8 cellular contexts compared by ENCODE assay signal in the genomic region with DNA sequence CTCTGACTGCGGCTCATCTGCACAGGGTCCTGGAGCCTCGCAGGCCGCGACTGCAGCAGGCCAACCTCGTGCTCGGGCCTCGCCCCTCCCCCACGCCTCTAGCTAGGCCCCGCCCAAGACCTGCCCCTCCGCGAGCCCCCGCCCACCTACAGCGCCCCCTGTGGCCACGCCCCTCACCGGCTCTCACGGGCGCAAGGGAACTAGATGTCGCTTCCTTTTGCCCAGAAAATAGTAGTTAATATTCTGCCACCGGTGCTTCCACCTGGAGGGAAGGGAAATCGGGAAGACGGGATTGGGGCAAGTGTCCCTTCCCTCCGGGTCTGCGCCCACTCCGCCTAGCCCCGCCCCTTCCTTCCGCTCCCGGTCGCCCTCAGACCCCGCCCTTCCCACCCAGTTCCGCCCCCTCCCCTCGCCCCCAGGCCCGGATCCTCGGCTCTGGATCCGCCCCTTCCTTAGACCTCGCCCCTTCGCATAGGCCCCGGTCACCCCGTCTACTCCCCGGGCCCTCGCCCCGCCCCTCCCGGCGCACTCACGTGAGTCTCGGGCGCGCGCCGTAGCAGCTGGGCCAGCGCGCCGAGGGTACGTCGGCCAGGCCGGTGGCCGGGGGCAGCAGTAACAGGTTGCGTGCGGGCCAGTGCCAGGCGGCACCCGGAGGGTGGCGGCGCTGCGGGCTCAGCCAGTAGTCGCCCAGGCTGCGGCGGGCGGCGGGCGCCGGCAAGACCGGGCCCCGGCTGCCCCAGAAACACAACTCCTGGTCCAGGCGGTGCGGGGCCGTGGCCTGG. TPM values are rescaled to one million over a fixed set of nuclear protein-coding genes. Genes with fewer than 3 reads are reported as not detected.
A peak's percentile ranks its signal among the peaks of the same experiment; 100 is the strongest.
DNase-seq lines count a peak whose midpoint lies in the region; ATAC-seq and TF ChIP-seq lines count a peak whose summit lies in the region.

No MANE protein-coding gene starts in this region.

- H2AFZ ChIP-seq in hepatocyte: peak overlapping the region; percentile 94

- WGBS in hepatocyte (ENCODE audit: low lambda C conversion rate, missing lambda C conversion rate): 2% methylated on average over 43 of the region's 75 CpGs
- 2% methylated on average over 70 to 75 of the region's 75 CpGs for WGBS in aorta, 2 donors

- DNase-seq in NCI-H1694 treated with DMSO at 0.1 percent for 48 hours (lab: John Stamatoyannopoulos, UW): peak; percentile 71
- DNase-seq in T-helper 2 cell: peak; percentile 82 to 95 (median 89)
- peak; percentile 76 to 97 for DNase-seq in ascending aorta (ENCODE audit: low spot score in 2 of 2)
- DNase-seq in hepatocyte (ENCODE audit: low spot score): peak; percentile 98
- DNase-seq in renal cortical epithelial cell (ENCODE audit: low read depth): peak; percentile 69
- peak; percentile 96 to 98 for DNase-seq in aorta

- H3K4me3 ChIP-seq in ascending aorta (peak overlapping the region; percentile 76 to 82), hepatocyte (peak overlapping the region; percentile 69), aorta (ENCODE audit: low read length in 2 of 2) (peak overlapping the region; percentile 61 to 62)

- no peaks in the 10 kb centered on the region for H3K9me2 ChIP-seq in hepatocyte (replicated peaks; ENCODE audit: insufficient read depth)

- H3K4me1 ChIP-seq in ascending aorta (peaks cover 12 to 29% of the 10 kb centered on the region in 2 donors), hepatocyte (ENCODE audit: insufficient read depth) (peaks cover 23% of the 10 kb centered on the region), aorta (ENCODE audit: control insufficient read depth in 1 of 2, insufficient read depth in 2 of 2, low read length in 2 of 2) (no peaks in the 10 kb centered on the region)

- no peaks in the 10 kb centered on the region for H3K9me3 ChIP-seq in ascending aorta
- no peaks in the 10 kb centered on the region for H3K9me3 ChIP-seq in hepatocyte (ENCODE audit: low read depth)
- no peaks in the 10 kb centered on the region for H3K9me3 ChIP-seq in aorta (ENCODE audit: control insufficient read depth, low read length)

- H3K36me3 ChIP-seq in ascending aorta: no peaks in the 10 kb centered on the region
- H3K36me3 ChIP-seq in hepatocyte (replicated peaks; ENCODE audit: insufficient read depth, low read depth): no peaks in the 10 kb centered on the region
- H3K36me3 ChIP-seq in aorta (ENCODE audit: control insufficient read depth in 1 of 2, insufficient read depth in 2 of 2, low read length in 1 of 2): no peaks in the 10 kb centered on the region

- peak; percentile 58 to 78 (median 59) for TF ChIP-seq CTCF in ascending aorta (IDR thresholded peaks at IDR 0.05)
- TF ChIP-seq CTCF in hepatocyte (IDR thresholded peaks at IDR 0.05; ENCODE audit: poor library complexity): peak; percentile 89

- no peaks in the 10 kb centered on the region for H4K20me1 ChIP-seq in hepatocyte (ENCODE audit: insufficient read depth, poor library complexity, severe bottlenecking)

- peak overlapping the region; percentile 95 for H3K4me2 ChIP-seq in hepatocyte

- H3K27me3 ChIP-seq in ascending aorta (no peaks in the 10 kb centered on the region), hepatocyte (no peaks in the 10 kb centered on the region), aorta (ENCODE audit: control insufficient read depth in 1 of 2, insufficient read depth in 2 of 2, low read length in 1 of 2) (no peaks in the 10 kb centered on the region)

- peaks cover 12% of the 10 kb centered on the region for H3K79me2 ChIP-seq in hepatocyte

- peak; percentile 90 for ATAC-seq in GM18498 (IDR thresholded peaks at IDR 0.05; ENCODE audit: unreplicated experiment)
- ATAC-seq in HG02884 (IDR thresholded peaks at IDR 0.05; ENCODE audit: unreplicated experiment): peak; percentile 83
- peak; percentile 94 for ATAC-seq in aorta (ENCODE audit: low FRiP score)

- intact Hi-C loops in ascending aorta (cut with DNase I): loop anchor here (1.0 to 2.0 kb wide), 4 partner anchors 15 to 111 kb away; a partner anchor contains a TSS
- intact Hi-C loops in aorta (cut with DNase I): no loop called here

- peak overlapping the region; percentile 81 to 84 for H3K27ac ChIP-seq in ascending aorta
- H3K27ac ChIP-seq in hepatocyte: peak overlapping the region; percentile 97
- peak overlapping the region in 1 of 2 donors; percentile 58 for H3K27ac ChIP-seq in aorta (ENCODE audit: low read depth in 1 of 2, low read length in 2 of 2)

RNA-seq across cellular contexts. Expression of a gene that starts 11.0 kb away (rescaled TPM):
- total RNA-seq in ascending aorta (12.2 TPM), hepatocyte (4.2 and 5.4 TPM in 2 replicates), renal cortical epithelial cell (1.5 and 1.9 TPM in 2 replicates), aorta (10 to 100 TPM in 1 of 2 donors, 1 to 10 TPM in 1; 6.5 to 11.7 TPM)
- polyA plus RNA-seq in hepatocyte (3.4 and 5.2 TPM in 2 replicates), aorta (10 to 100 TPM in 1 of 2 donors, 1 to 10 TPM in 1; 2.3 to 40.1 TPM)

RNA-seq across cellular contexts. Expression of a gene that starts 11.1 kb away (rescaled TPM):
- 4.8 TPM for total RNA-seq in ascending aorta
- total RNA-seq in hepatocyte: 1.4 TPM in 1 of 2 replicates, not detected in the other
- polyA plus RNA-seq in hepatocyte: 1.4 and 1.5 TPM in 2 replicates
- 0.20 TPM in 1 of 2 replicates, not detected in the other for total RNA-seq in renal cortical epithelial cell
- 1 to 10 TPM; 1.7 to 2.2 TPM for total RNA-seq in aorta
- under 1 TPM in 1 of 2 donors, not detected in 1; 0.41 TPM for polyA plus RNA-seq in aorta

RNA-seq across cellular contexts. Expression of a gene that starts 15.2 kb away (rescaled TPM):
- 21.8 TPM for total RNA-seq in ascending aorta
- 143 and 149 TPM in 2 replicates for total RNA-seq in hepatocyte
- polyA plus RNA-seq in hepatocyte: 346 and 358 TPM in 2 replicates
- 32.8 and 70.9 TPM in 2 replicates for total RNA-seq in renal cortical epithelial cell
- 10 to 100 TPM; 31.0 to 34.7 TPM for total RNA-seq in aorta
- polyA plus RNA-seq in aorta: 10 to 100 TPM in 1 of 2 donors, 1 to 10 TPM in 1; 4.7 to 10.1 TPM

RNA-seq across cellular contexts. Expression of a gene that starts 43.0 kb away (rescaled TPM):
- total RNA-seq in ascending aorta (56.1 TPM), hepatocyte (69.6 and 80.5 TPM in 2 replicates), renal cortical epithelial cell (85.1 and 90.1 TPM in 2 replicates), aorta (10 to 100 TPM; 55.2 to 62.8 TPM)
- polyA plus RNA-seq in hepatocyte (56.2 and 65.7 TPM in 2 replicates), aorta (10 to 100 TPM; 26.4 to 42.9 TPM)

RNA-seq across cellular contexts. Expression of a gene that starts 59.4 kb away (rescaled TPM):
- total RNA-seq in ascending aorta (75.0 TPM), hepatocyte (94.6 and 95.8 TPM in 2 replicates), renal cortical epithelial cell (113 and 117 TPM in 2 replicates), aorta (10 to 100 TPM; 47.9 to 55.5 TPM)
- polyA plus RNA-seq in hepatocyte (108 and 117 TPM in 2 replicates), aorta (10 to 100 TPM; 37.2 to 65.5 TPM)
